Comparison of ENCODE assay signal across 13 cellular contexts in genomic region chr7:117784315-117784714, GRCh38.
"Had no signal": no experiment of that assay in that cellular context is flagged by ENCODE, and none has a peak within 500 bp of the region (broad histone marks: within the 10 kb centered on the region; RNA-seq: fewer than 3 reads in every experiment).

No MANE protein-coding gene starts in this region.

- DNase-seq: activated CD4-positive, alpha-beta T cell treated with anti-CD3 and anti-CD28 coated beads, Interleukin-2, amount 50 U/mL, for 4 hours; activated CD8-positive, alpha-beta memory T cell treated with anti-CD3 and anti-CD28 coated beads, Interleukin-2, amount 10 ng/mL, durations not matched to agents 7 days and 5 days; activated effector memory CD4-positive, alpha-beta T cell treated with Interleukin-2 at 50 U/mL for 16 hours; activated T-cell treated with anti-CD3 and anti-CD28 coated beads, Interleukin-2, amount 50 U/mL, for 24 hours; amygdala; dermis blood vessel endothelial cell; erythroblast; hypothalamus; kidney glomerular epithelial cell; pancreas; stimulated activated CD4-positive, alpha-beta T cell treated with anti-CD3 and anti-CD28 coated beads, Interleukin-4, amount 100 ng/mL, for 24 hours had no signal

- H3K4me1 ChIP-seq: pancreas had no signal

- H3K9me3 ChIP-seq: pancreas had no signal

- H3K36me3 ChIP-seq: pancreas had no signal

- H3K27ac ChIP-seq: pancreas had no signal

- H3K27me3 ChIP-seq: pancreas had no signal

- ATAC-seq: activated CD4-positive, CD25-positive, alpha-beta regulatory T cell treated with anti-CD3 and anti-CD28 coated beads, Interleukin-2, amount 50 U/mL, for 24 hours; activated CD8-positive, alpha-beta memory T cell treated with anti-CD3 and anti-CD28 coated beads, Interleukin-2, amount 10 ng/mL, durations not matched to agents 7 days and 5 days; activated naive CD4-positive, alpha-beta T cell treated with anti-CD3 and anti-CD28 coated beads, Interleukin-2, amount 50 U/mL, for 72 hours; pancreas had no signal

- H3K4me3 ChIP-seq: pancreas had no signal
